Comparison of ENCODE assay signal across 19 cellular contexts in the genomic region with DNA sequence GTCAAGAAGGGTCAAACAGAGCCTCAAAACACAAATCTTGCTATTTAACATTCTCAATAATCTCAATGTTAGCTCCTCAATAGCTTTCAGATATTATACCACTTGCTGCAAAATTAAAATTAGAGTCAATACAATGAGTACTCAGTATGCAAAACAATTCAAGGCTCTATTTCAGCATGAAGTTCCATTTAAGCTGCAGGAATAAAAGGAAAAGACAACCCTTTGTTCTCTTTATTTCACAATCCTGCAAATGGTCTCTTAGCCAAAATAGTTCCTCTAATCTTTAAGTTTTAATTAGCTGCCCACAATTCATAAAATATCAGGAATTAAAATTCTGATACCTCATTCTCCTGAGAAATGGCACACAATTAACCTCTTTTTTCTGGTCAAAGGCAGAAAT. TPM values are rescaled to one million over a fixed set of nuclear protein-coding genes. Genes with fewer than 3 reads are reported as not detected.
DNase-seq lines count a peak whose midpoint lies in the region; ATAC-seq and TF ChIP-seq lines count a peak whose summit lies in the region.
"Had no signal": no experiment of that assay in that cellular context is flagged by ENCODE, and none has a peak within 500 bp of the region (broad histone marks: within the 10 kb centered on the region; RNA-seq: fewer than 3 reads in every experiment).

No MANE protein-coding gene starts in this region.

- dilution Hi-C loops in mammary epithelial cell (cut with HindIII; ENCODE audit: low sequenced_read_pairs), result no loop called here

- CTCF ChIA-PET in mammary epithelial cell (lab: Charles Lee; ENCODE audit: low non-redundant PET), result no interaction called here

- H3K27ac ChIP-seq in breast epithelium (peak overlapping the region; percentile 38 to 58), mammary epithelial cell (ENCODE audit: insufficient read depth, low read depth, low read length) (no peak overlapping the region)
- H3K27ac ChIP-seq: 22Rv1, BLaER1, C4-2B had no signal

- no peaks in the 10 kb centered on the region for H4K20me1 ChIP-seq in mammary epithelial cell (ENCODE audit: insufficient read depth, low read length)
- H4K20me1 ChIP-seq: BLaER1 had no signal

- H3K36me3 ChIP-seq in breast epithelium (no peaks in the 10 kb centered on the region), mammary epithelial cell (ENCODE audit: insufficient read depth, low read length) (no peaks in the 10 kb centered on the region)
- H3K36me3 ChIP-seq: BLaER1, HAP-1 had no signal

- in situ Hi-C loops in mammary epithelial cell (cut with MboI; ENCODE audit: low sequenced_read_pairs in 2 of 2), result no loop called here

- no peak for DNase-seq in breast epithelium (ENCODE audit: low spot score in 2 of 2)
- DNase-seq in mammary epithelial cell, result no peak
- peak; percentile 20 for DNase-seq in epidermal melanocyte (ENCODE audit: insufficient read length, low spot score)
- peak; percentile 15 for DNase-seq in retinal pigment epithelial cell (ENCODE audit: low read depth)
- no peak for DNase-seq in erythroblast (lab: John Stamatoyannopoulos, UW)
- DNase-seq in activated effector memory CD4-positive, alpha-beta T cell treated with Interleukin-2 at 50 U/mL for 16 hours, result no peak
- DNase-seq: CD4-positive, CD25-positive, alpha-beta regulatory T cell; CD8-positive, alpha-beta T cell; DMS53; DMS79 treated with DMSO at 0.1 percent for 48 hours; GF-D8; GOT3; HFFc6 had no signal

- H3K4me3 ChIP-seq in breast epithelium (no peak overlapping the region), mammary epithelial cell (replicated peaks in 1 of 3; ENCODE audit: insufficient read depth in 1 of 3, low read depth in 2 of 3, low read length in 3 of 3) (no peak overlapping the region), retinal pigment epithelial cell (ENCODE audit: low read length) (no peak overlapping the region)
- H3K4me3 ChIP-seq: BLaER1, HAP-1 had no signal

- intact Hi-C loops in breast epithelium (cut with DNase I; ENCODE audit: low total_unique reads), result no loop called here
- intact Hi-C loops in mammary epithelial cell (cut with micrococcal nuclease), result no loop called here

- TF ChIP-seq CTCF in breast epithelium (IDR thresholded peaks at IDR 0.05), result no peak
- no peak for TF ChIP-seq CTCF in mammary epithelial cell (conservative IDR thresholded peaks at IDR 0.05 in 1 of 2, IDR thresholded peaks at IDR 0.05 in 1 of 2; ENCODE audit: extremely low read depth in 1 of 2, insufficient read depth in 1 of 2, low read depth in 1 of 2, low read length in 2 of 2)
- TF ChIP-seq CTCF in retinal pigment epithelial cell (conservative IDR thresholded peaks at IDR 0.05; ENCODE audit: low read depth, low read length), result no peak

- no TSS peak for BruUV-seq in mammary epithelial cell (replicated peaks; lab: Mats Ljungman, UMichigan)

- no peak overlapping the region for H2AFZ ChIP-seq in mammary epithelial cell (ENCODE audit: low read depth, low read length)

- H3K9me3 ChIP-seq in breast epithelium, result no peaks in the 10 kb centered on the region
- no peaks in the 10 kb centered on the region for H3K9me3 ChIP-seq in mammary epithelial cell (replicated peaks; ENCODE audit: insufficient read depth, low read length)
- H3K9me3 ChIP-seq: HAP-1 had no signal

- ATAC-seq in HG03469 (IDR thresholded peaks at IDR 0.05; ENCODE audit: unreplicated experiment), result no peak
- ATAC-seq: CD8-positive, alpha-beta T cell had no signal

- no peak for TF ChIP-seq POLR2A in breast epithelium (IDR thresholded peaks at IDR 0.05)
- TF ChIP-seq POLR2A in erythroblast (IDR thresholded peaks at IDR 0.05; ENCODE audit: low read length), result no peak

- H3K4me1 ChIP-seq in breast epithelium, result peaks cover 0 to 7% of the 10 kb centered on the region in 2 donors
- no peaks in the 10 kb centered on the region for H3K4me1 ChIP-seq in mammary epithelial cell (ENCODE audit: insufficient read depth, low read length)
- H3K4me1 ChIP-seq: BLaER1, HAP-1 had no signal

- H3K4me2 ChIP-seq in mammary epithelial cell (ENCODE audit: insufficient read depth, low read depth, low read length), result no peak overlapping the region
- H3K4me2 ChIP-seq: BLaER1 had no signal

- no peaks in the 10 kb centered on the region for H3K79me2 ChIP-seq in mammary epithelial cell (ENCODE audit: insufficient read depth, low read length)

- no peak overlapping the region for H3K9ac ChIP-seq in mammary epithelial cell (ENCODE audit: insufficient read depth, low read length)
- H3K9ac ChIP-seq: BLaER1 had no signal

- H3K27me3 ChIP-seq in breast epithelium, result no peaks in the 10 kb centered on the region
- peaks cover 2% of the 10 kb centered on the region for H3K27me3 ChIP-seq in mammary epithelial cell (ENCODE audit: insufficient read depth, low read length)
- H3K27me3 ChIP-seq: BLaER1 had no signal

RNA-seq across cellular contexts. Expression of a gene that starts 40.5 kb away (rescaled TPM):
- total RNA-seq in breast epithelium (1 to 10 TPM in 1 of 3 donors, under 1 TPM in 2; 0.64 to 2.2 (median 0.66) TPM), mammary epithelial cell (not detected)
- polyA plus RNA-seq in mammary epithelial cell, result not detected
- not detected for polyA minus RNA-seq in mammary epithelial cell
- total RNA-seq: HFFc6 had no signal
- polyA plus RNA-seq: AG04450 had no signal

Comparison
In these comparisons a context has a peak if more than half of its experiments do, and no peak if none do; other contexts are left out.
1. DNase-seq: peak in epidermal melanocyte (single experiment) and retinal pigment epithelial cell (single experiment); none in breast epithelium (0 of 2), mammary epithelial cell (single experiment), erythroblast (0 of 2) and activated effector memory CD4-positive, alpha-beta T cell treated with Interleukin-2 at 50 U/mL for 16 hours (single experiment).